ENCODE assay signal across 11 cellular contexts in the genomic region with DNA sequence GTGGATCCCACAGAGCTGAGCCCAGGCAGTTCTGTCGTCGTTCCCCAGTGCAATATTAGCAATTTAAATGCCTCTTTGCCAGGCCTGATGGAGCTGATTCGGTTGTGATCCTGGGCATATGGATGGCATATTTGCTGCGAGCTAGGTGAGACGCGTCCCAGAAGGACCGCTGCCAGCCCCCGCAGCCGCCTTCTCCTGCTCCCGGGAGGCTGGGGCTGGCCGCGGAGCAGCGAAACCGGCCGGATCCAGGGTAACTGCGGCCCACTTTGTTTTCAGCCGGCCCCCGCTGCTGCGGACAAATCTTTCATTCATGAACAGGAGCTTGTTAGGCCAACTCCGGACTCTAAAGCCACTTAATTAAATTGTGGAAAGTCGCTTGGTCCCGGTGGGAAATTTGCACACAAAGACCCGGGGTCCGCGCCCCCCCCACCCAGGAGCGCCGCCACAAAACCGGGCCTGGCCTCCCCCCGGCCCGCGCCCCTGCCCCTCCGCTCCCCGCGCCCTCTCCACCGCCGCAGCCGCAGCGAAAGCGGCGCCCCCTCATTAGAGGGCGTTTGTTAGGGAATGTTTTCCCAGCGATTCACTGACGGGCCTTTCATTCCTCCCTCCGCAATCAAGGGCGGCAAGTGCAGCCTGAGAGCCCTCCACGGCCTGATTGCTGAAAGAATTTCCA.
DNase-seq lines count a peak whose midpoint lies in the region; ATAC-seq, FAIRE-seq and TF ChIP-seq lines count a peak whose summit lies in the region.
"Had no signal": no experiment of that assay in that cellular context is flagged by ENCODE, and none has a peak within 500 bp of the region (broad histone marks: within the 10 kb centered on the region; RNA-seq: fewer than 3 reads in every experiment).

No MANE protein-coding gene starts in this region.

- H3K4me1 ChIP-seq in gastrocnemius medialis = no peaks in the 10 kb centered on the region

- FAIRE-seq in GM19239 (lab: Jason Lieb, UNC) = peak; percentile 33
- FAIRE-seq: G401.6 had no signal

- in situ Hi-C loops in gastrocnemius medialis (cut with MboI; ENCODE audit: low sequenced_read_pairs in 4 of 4) = no loop called here

- H3K27ac ChIP-seq in gastrocnemius medialis = no peak overlapping the region
- H3K27ac ChIP-seq: PC-9 had no signal

- no peak for TF ChIP-seq POLR2A in gastrocnemius medialis (IDR thresholded peaks at IDR 0.05)

- H3K9me3 ChIP-seq in gastrocnemius medialis = no peaks in the 10 kb centered on the region

- TF ChIP-seq CTCF in gastrocnemius medialis (IDR thresholded peaks at IDR 0.05 in 4 of 5, conservative IDR thresholded peaks at IDR 0.05 in 1 of 5) = no peak

- peaks cover 34 to 46% (median 43%) of the 10 kb centered on the region in 3 donors for H3K27me3 ChIP-seq in gastrocnemius medialis

- DNase-seq in GM19239 (ENCODE audit: insufficient read length, low spot score) (no peak), anterior cingulate cortex (lab: John Stamatoyannopoulos, UW) (peak in 30 of 58 donors; percentile 7 to 57 (median 30)), inferior parietal cortex (ENCODE audit: extremely low spot score) (peak; percentile 19), gastrocnemius medialis (no peak), DMS53 treated with DMSO at 0.1 percent for 48 hours (lab: John Stamatoyannopoulos, UW; ENCODE audit: unreplicated experiment) (no peak)
- DNase-seq: NCI-H1048, PC-9 had no signal

- ATAC-seq in gastrocnemius medialis (no peak), GM21447 (IDR thresholded peaks at IDR 0.05; ENCODE audit: unreplicated experiment) (no peak), GM19351 (IDR thresholded peaks at IDR 0.05; ENCODE audit: unreplicated experiment) (no peak), HG03565 (IDR thresholded peaks at IDR 0.05; ENCODE audit: unreplicated experiment) (no peak)

- peak overlapping the region in 3 of 4 donors; percentile 8 to 36 (median 21) for H3K4me3 ChIP-seq in gastrocnemius medialis
- H3K4me3 ChIP-seq: PC-9 had no signal

- intact Hi-C loops in gastrocnemius medialis (cut with DNase I; ENCODE audit: low total_unique reads) = no loop called here

- H3K36me3 ChIP-seq in gastrocnemius medialis = no peaks in the 10 kb centered on the region

Comparison
In these comparisons a context has a peak if more than half of its experiments do, and no peak if none do; other contexts are left out.
1. DNase-seq: peak in anterior cingulate cortex (30 of 58) and inferior parietal cortex (single experiment); none in GM19239 (single experiment), gastrocnemius medialis (0 of 2) and DMS53 treated with DMSO at 0.1 percent for 48 hours (single experiment).